8 cellular contexts compared by ENCODE assay signal in genomic region chr3:30643763-30644462, GRCh38. TPM values are rescaled to one million over a fixed set of nuclear protein-coding genes. Genes with fewer than 3 reads are reported as not detected.
A peak's percentile ranks its signal among the peaks of the same experiment; 100 is the strongest.
DNase-seq lines count a peak whose midpoint lies in the region; ATAC-seq and TF ChIP-seq lines count a peak whose summit lies in the region.

No MANE protein-coding gene starts in this region.

- WGBS in sigmoid colon, 2 donors = 60 to 90% methylated on average over 7 of the region's 7 CpGs

- peak overlapping the region in 1 of 2 donors; percentile 37 for H3K4me3 ChIP-seq in CD4-positive, alpha-beta memory T cell (ENCODE audit: low read length in 2 of 2)
- H3K4me3 ChIP-seq in duodenal mucosa (ENCODE audit: low read depth in 1 of 2, low read length in 2 of 2) (no peak overlapping the region), sigmoid colon (no peak overlapping the region)

- TF ChIP-seq CTCF in sigmoid colon (IDR thresholded peaks at IDR 0.05) = no peak

- H3K4me1 ChIP-seq in CD4-positive, alpha-beta memory T cell (ENCODE audit: insufficient read depth, low read length) = peaks cover 99% of the 10 kb centered on the region
- H3K4me1 ChIP-seq in duodenal mucosa (ENCODE audit: control insufficient read depth in 1 of 2, insufficient read depth in 2 of 2, low read length in 2 of 2) = peaks cover 44 to 59% of the 10 kb centered on the region in 2 donors
- peaks cover 0 to 84% (median 74%) of the 10 kb centered on the region in 4 donors for H3K4me1 ChIP-seq in sigmoid colon

- H3K9me3 ChIP-seq in CD4-positive, alpha-beta memory T cell (ENCODE audit: control insufficient read depth in 1 of 2, low read length in 2 of 2) = no peaks in the 10 kb centered on the region
- H3K9me3 ChIP-seq in T-helper 17 cell (ENCODE audit: control insufficient read depth, low read length, poor library complexity, severe bottlenecking) (no peaks in the 10 kb centered on the region), duodenal mucosa (ENCODE audit: control insufficient read depth in 1 of 2, low read length in 2 of 2) (no peaks in the 10 kb centered on the region), sigmoid colon (no peaks in the 10 kb centered on the region)

- H3K4me1 Mint-ChIP-seq in CD4-positive, alpha-beta memory T cell = peaks cover 78 to 97% (median 88%) of the 10 kb centered on the region in 4 donors
- peaks cover 62% of the 10 kb centered on the region for H3K4me1 Mint-ChIP-seq in T-helper 17 cell

- H3K36me3 Mint-ChIP-seq in CD4-positive, alpha-beta memory T cell = peaks cover 31 to 40% of the 10 kb centered on the region in 2 donors
- peaks cover 8% of the 10 kb centered on the region for H3K36me3 Mint-ChIP-seq in T-helper 17 cell (ENCODE audit: low read depth)

- peaks cover 22% of the 10 kb centered on the region for H3K36me3 ChIP-seq in CD4-positive, alpha-beta memory T cell (ENCODE audit: insufficient read depth, low read length)
- peaks cover 24 to 34% of the 10 kb centered on the region in 2 donors for H3K36me3 ChIP-seq in duodenal mucosa (ENCODE audit: control insufficient read depth in 1 of 2, insufficient read depth in 2 of 2, low read length in 2 of 2)
- H3K36me3 ChIP-seq in sigmoid colon = peaks cover 14 to 43% (median 33%) of the 10 kb centered on the region in 4 donors

- H3K9me3 Mint-ChIP-seq in CD4-positive, alpha-beta memory T cell = no peaks in the 10 kb centered on the region

- TF ChIP-seq EP300 in sigmoid colon (IDR thresholded peaks at IDR 0.05) = no peak

- H3K9ac ChIP-seq in duodenal mucosa (ENCODE audit: low read depth in 1 of 2, low read length in 2 of 2) = no peak overlapping the region

- H3K4me3 Mint-ChIP-seq in CD4-positive, alpha-beta memory T cell = peak overlapping the region; percentile 71 to 86 (median 78)
- H3K4me3 Mint-ChIP-seq in T-helper 17 cell = peak overlapping the region; percentile 81

- intact Hi-C loops in CD4-positive, alpha-beta memory T cell (cut with micrococcal nuclease) = loop anchor here (1.0 kb wide), 3 partner anchors 13 to 33 kb away; no protein-coding TSS in a partner anchor
- intact Hi-C loops in sigmoid colon (cut with DNase I) = no loop called here

- ATAC-seq in T-helper 17 cell (peak; percentile 71), HG02610 (IDR thresholded peaks at IDR 0.05; ENCODE audit: unreplicated experiment) (no peak), GM18517 (IDR thresholded peaks at IDR 0.05; ENCODE audit: unreplicated experiment) (no peak), HG03565 (IDR thresholded peaks at IDR 0.05; ENCODE audit: unreplicated experiment) (no peak), HG02852 (IDR thresholded peaks at IDR 0.05; ENCODE audit: unreplicated experiment) (no peak)

- H3K27ac ChIP-seq in CD4-positive, alpha-beta memory T cell (ENCODE audit: low read depth, low read length) = peak overlapping the region; percentile 66
- peak overlapping the region; percentile 51 for H3K27ac ChIP-seq in duodenal mucosa (ENCODE audit: low read depth, low read length)
- peak overlapping the region; percentile 59 to 75 (median 74) for H3K27ac ChIP-seq in sigmoid colon

- CTCF ChIA-PET in CD4-positive, alpha-beta memory T cell (lab: Charles Lee; ENCODE audit: partially characterized antibody) = interaction anchor here (1.0 to 3.7 kb wide), 13 partner anchors 9 to 325 kb away, joined by 3 to 18 read pairs (median 7); partner anchors contain the start of gene TGFBR2

- POLR2A ChIA-PET in CD4-positive, alpha-beta memory T cell (lab: Charles Lee; ENCODE audit: partially characterized antibody) = interaction anchor here (0.8 to 21.0 kb wide), 19 partner anchors 5 to 889 kb away, joined by 3 to 580 read pairs (median 6); partner anchors contain the start of genes STT3B and TGFBR2

- no peak for TF ChIP-seq POLR2A in sigmoid colon (IDR thresholded peaks at IDR 0.05)

- no peaks in the 10 kb centered on the region for H3K27me3 ChIP-seq in CD4-positive, alpha-beta memory T cell (ENCODE audit: insufficient read depth, low read length)
- H3K27me3 ChIP-seq in duodenal mucosa (ENCODE audit: control insufficient read depth in 1 of 2, insufficient read depth in 2 of 2, low read length in 2 of 2) = no peaks in the 10 kb centered on the region
- no peaks in the 10 kb centered on the region for H3K27me3 ChIP-seq in sigmoid colon

- H3K27ac Mint-ChIP-seq in CD4-positive, alpha-beta memory T cell = peak overlapping the region; percentile 88 to 97 (median 93)
- peak overlapping the region; percentile 92 for H3K27ac Mint-ChIP-seq in T-helper 17 cell

- DNase-seq in CD4-positive, alpha-beta memory T cell = peak; percentile 54 to 81 (median 60)
- peak; percentile 18 to 39 (median 20) for DNase-seq in T-helper 17 cell
- no peak for DNase-seq in sigmoid colon

- H3K27me3 Mint-ChIP-seq in CD4-positive, alpha-beta memory T cell = no peaks in the 10 kb centered on the region
- H3K27me3 Mint-ChIP-seq in T-helper 17 cell = no peaks in the 10 kb centered on the region

RNA-seq across cellular contexts. Expression of gene TGFBR2, which starts 37.5 kb away (rescaled TPM):
- total RNA-seq in CD4-positive, alpha-beta memory T cell = 100 to 1,000 TPM; 110 TPM
- polyA plus RNA-seq in CD4-positive, alpha-beta memory T cell = 100 to 1,000 TPM in 1 of 2 donors, 10 to 100 TPM in 1; 58.7 to 110 TPM
- total RNA-seq in T-helper 17 cell (10 to 100 TPM; 58.4 to 74.5 TPM), sigmoid colon (100 to 1,000 TPM; 215 to 243 (median 234) TPM)
- 10 to 100 TPM in 2 of 3 donors, 1 to 10 TPM in 1; 9.9 to 56.4 (median 32.4) TPM for polyA plus RNA-seq in sigmoid colon
